Comparison of ENCODE assay signal across 1 cellular context in genomic region chr1:109980324-109981127, GRCh38.
TF ChIP-seq lines count a peak whose summit lies in the region.

No MANE protein-coding gene starts in this region.

TF ChIP-seq in H1, 55 proteins besides CTCF, POLR2A, EP300 and RAD21 (continued from another document):
- peak; percentile 14; the same call in 1 of the 2 replicates for TF ChIP-seq MAX (IDR thresholded peaks at IDR 0.05)
